In genomic region chr1:6802454-6802853, GRCh38 we compare ENCODE assay signal across 22 cellular contexts. TPM values are rescaled to one million over a fixed set of nuclear protein-coding genes. Genes with fewer than 3 reads are reported as not detected.
A peak's percentile ranks its signal among the peaks of the same experiment; 100 is the strongest.
DNase-seq lines count a peak whose midpoint lies in the region; ATAC-seq and TF ChIP-seq lines count a peak whose summit lies in the region.
"Had no signal": no experiment of that assay in that cellular context is flagged by ENCODE, and none has a peak within 500 bp of the region (broad histone marks: within the 10 kb centered on the region; RNA-seq: fewer than 3 reads in every experiment).

No MANE protein-coding gene starts in this region.

- H3K36me3 ChIP-seq in adrenal gland (replicated peaks in 1 of 2): no peaks in the 10 kb centered on the region
- no peaks in the 10 kb centered on the region for H3K36me3 ChIP-seq in right atrium auricular region
- no peaks in the 10 kb centered on the region for H3K36me3 ChIP-seq in subcutaneous abdominal adipose tissue (ENCODE audit: control insufficient read depth in 5 of 5, insufficient read depth in 5 of 5, low read length in 5 of 5)
- H3K36me3 ChIP-seq: brain microvascular endothelial cell had no signal

- H3K4me1 ChIP-seq in adrenal gland (replicated peaks in 1 of 2) (peaks cover 35 to 50% of the 10 kb centered on the region in 2 donors), right atrium auricular region (peaks cover 0 to 51% of the 10 kb centered on the region in 2 donors), subcutaneous abdominal adipose tissue (ENCODE audit: control insufficient read depth in 5 of 5, insufficient read depth in 5 of 5, low read length in 5 of 5) (peaks cover 0 to 26% (median 18%) of the 10 kb centered on the region in 5 donors)

- no peaks in the 10 kb centered on the region for H3K27me3 Mint-ChIP-seq in activated naive CD8-positive, alpha-beta T cell treated with anti-CD3 and anti-CD28 coated beads, Interleukin-2, amount 50 U/mL, for 24 hours
- H3K27me3 Mint-ChIP-seq in activated naive CD8-positive, alpha-beta T cell treated with anti-CD3 and anti-CD28 coated beads for 36 hours: no peaks in the 10 kb centered on the region
- H3K27me3 Mint-ChIP-seq: activated naive CD8-positive, alpha-beta T cell treated with anti-CD3 and anti-CD28 coated beads, Interleukin-2, amount 10 ng/mL, durations not matched to agents 7 days and 5 days; stimulated activated naive CD8-positive, alpha-beta T cell treated with anti-CD3 and anti-CD28 coated beads, Interleukin-15, Interleukin-2, amounts not matched to agents 100 ng/mL and 50 ng/mL, for 24 hours; type B pancreatic cell had no signal

- intact Hi-C loops in adrenal gland (cut with DNase I): no loop called here

- no peaks in the 10 kb centered on the region for H3K27me3 ChIP-seq in adrenal gland
- H3K27me3 ChIP-seq in right atrium auricular region: no peaks in the 10 kb centered on the region
- H3K27me3 ChIP-seq in subcutaneous abdominal adipose tissue (ENCODE audit: control insufficient read depth in 5 of 5, insufficient read depth in 4 of 5, low read length in 5 of 5): no peaks in the 10 kb centered on the region
- H3K27me3 ChIP-seq: brain microvascular endothelial cell had no signal

- H3K9ac ChIP-seq in subcutaneous abdominal adipose tissue (ENCODE audit: low read length in 5 of 5): no peak overlapping the region

- H3K27ac Mint-ChIP-seq in activated naive CD8-positive, alpha-beta T cell treated with anti-CD3 and anti-CD28 coated beads, Interleukin-2, amount 50 U/mL, for 24 hours: peak overlapping the region; percentile 52
- H3K27ac Mint-ChIP-seq in activated naive CD8-positive, alpha-beta T cell treated with anti-CD3 and anti-CD28 coated beads for 36 hours: no peak overlapping the region
- H3K27ac Mint-ChIP-seq: activated naive CD8-positive, alpha-beta T cell treated with anti-CD3 and anti-CD28 coated beads, Interleukin-2, amount 10 ng/mL, durations not matched to agents 7 days and 5 days; activated T-helper 2 cell treated with anti-CD3 and anti-CD28 coated beads, Interferon-gamma antibody, Interleukin-2, Interleukin-4, amounts not matched to agents 10 μg/mL and 5 μg/mL and 100 μg/mL, durations not matched to agents 14 hours and 24 hours and 36 hours; endodermal cell; stimulated activated naive CD8-positive, alpha-beta T cell treated with anti-CD3 and anti-CD28 coated beads, Interleukin-15, Interleukin-2, amounts not matched to agents 100 ng/mL and 50 ng/mL, for 24 hours; type B pancreatic cell had no signal

- peaks cover 41% of the 10 kb centered on the region for H3K4me1 Mint-ChIP-seq in activated naive CD8-positive, alpha-beta T cell treated with anti-CD3 and anti-CD28 coated beads, Interleukin-2, amount 50 U/mL, for 24 hours
- peaks cover 39% of the 10 kb centered on the region for H3K4me1 Mint-ChIP-seq in activated naive CD8-positive, alpha-beta T cell treated with anti-CD3 and anti-CD28 coated beads for 36 hours

- TF ChIP-seq POLR2A in adrenal gland (IDR thresholded peaks at IDR 0.05): no peak

- H3K9me3 Mint-ChIP-seq in activated naive CD8-positive, alpha-beta T cell treated with anti-CD3 and anti-CD28 coated beads, Interleukin-2, amount 50 U/mL, for 24 hours: no peaks in the 10 kb centered on the region
- no peaks in the 10 kb centered on the region for H3K9me3 Mint-ChIP-seq in activated naive CD8-positive, alpha-beta T cell treated with anti-CD3 and anti-CD28 coated beads for 36 hours
- H3K9me3 Mint-ChIP-seq: activated naive CD8-positive, alpha-beta T cell treated with anti-CD3 and anti-CD28 coated beads, Interleukin-2, amount 10 ng/mL, durations not matched to agents 7 days and 5 days; activated T-helper 2 cell treated with anti-CD3 and anti-CD28 coated beads, Interferon-gamma antibody, Interleukin-2, Interleukin-4, amounts not matched to agents 10 μg/mL and 5 μg/mL and 100 μg/mL, durations not matched to agents 14 hours and 24 hours and 36 hours; endodermal cell; stimulated activated naive CD8-positive, alpha-beta T cell treated with anti-CD3 and anti-CD28 coated beads, Interleukin-15, Interleukin-2, amounts not matched to agents 100 ng/mL and 50 ng/mL, for 24 hours; type B pancreatic cell had no signal

- H3K4me3 ChIP-seq in adrenal gland: no peak overlapping the region
- H3K4me3 ChIP-seq in right atrium auricular region: no peak overlapping the region
- H3K4me3 ChIP-seq in subcutaneous abdominal adipose tissue (ENCODE audit: low read depth in 1 of 5, low read length in 5 of 5): no peak overlapping the region
- H3K4me3 ChIP-seq: smooth muscle cell had no signal

- WGBS in adrenal gland, 4 donors: 80 to 100% (median 89%) methylated on average over 2 of the region's 2 CpGs

- no peak for DNase-seq in activated naive CD8-positive, alpha-beta T cell treated with anti-CD3 and anti-CD28 coated beads, Interleukin-2, amount 50 U/mL, for 24 hours
- DNase-seq in activated naive CD8-positive, alpha-beta T cell treated with anti-CD3 and anti-CD28 coated beads for 36 hours: no peak
- DNase-seq in adrenal gland (no peak), right atrium auricular region (ENCODE audit: low spot score) (no peak), DMS53 treated with DMSO at 0.1 percent for 48 hours (lab: John Stamatoyannopoulos, UW; ENCODE audit: unreplicated experiment) (no peak), LoVo (ENCODE audit: low spot score) (no peak)
- no peak for DNase-seq in stimulated activated CD4-positive, alpha-beta T cell treated with anti-CD3 and anti-CD28 coated beads, Interleukin-2, amount 100 ng/mL, for 24 hours
- DNase-seq: activated CD4-positive, alpha-beta T cell treated with anti-CD3 and anti-CD28 coated beads for 48 hours; activated naive CD8-positive, alpha-beta T cell treated with anti-CD3 and anti-CD28 coated beads, Interleukin-2, amount 10 ng/mL, durations not matched to agents 7 days and 5 days; cortex of kidney; endodermal cell; NCI-H1105; NCI-H446; SIG-M5; stimulated activated CD4-positive, alpha-beta T cell treated with anti-CD3 and anti-CD28 coated beads, Interleukin-4, amount 100 ng/mL, for 4 hours had no signal

- H3K36me3 Mint-ChIP-seq in activated naive CD8-positive, alpha-beta T cell treated with anti-CD3 and anti-CD28 coated beads, Interleukin-2, amount 50 U/mL, for 24 hours (ENCODE audit: low read depth): peaks cover 2% of the 10 kb centered on the region
- peaks cover 4% of the 10 kb centered on the region for H3K36me3 Mint-ChIP-seq in activated naive CD8-positive, alpha-beta T cell treated with anti-CD3 and anti-CD28 coated beads for 36 hours

- no peak for ATAC-seq in activated naive CD8-positive, alpha-beta T cell treated with anti-CD3 and anti-CD28 coated beads, Interleukin-2, amount 50 U/mL, for 24 hours

- H3K27ac ChIP-seq in adrenal gland: peak overlapping the region in 4 of 5 donors; percentile 7 to 75 (median 68)
- peak overlapping the region; percentile 66 to 82 for H3K27ac ChIP-seq in right atrium auricular region
- peak overlapping the region; percentile 25 for H3K27ac ChIP-seq in subcutaneous abdominal adipose tissue (ENCODE audit: low read depth, low read length)
- H3K27ac ChIP-seq: brain microvascular endothelial cell, C4-2B had no signal

- H3K9me3 ChIP-seq in adrenal gland (replicated peaks in 1 of 3) (no peaks in the 10 kb centered on the region), right atrium auricular region (no peaks in the 10 kb centered on the region), subcutaneous abdominal adipose tissue (ENCODE audit: control insufficient read depth in 5 of 5, low read length in 5 of 5) (no peaks in the 10 kb centered on the region)

- TF ChIP-seq CTCF in adrenal gland (IDR thresholded peaks at IDR 0.05): no peak
- TF ChIP-seq CTCF in right atrium auricular region (IDR thresholded peaks at IDR 0.05): no peak

- no peak overlapping the region for H3K4me3 Mint-ChIP-seq in activated naive CD8-positive, alpha-beta T cell treated with anti-CD3 and anti-CD28 coated beads, Interleukin-2, amount 50 U/mL, for 24 hours
- no peak overlapping the region for H3K4me3 Mint-ChIP-seq in activated naive CD8-positive, alpha-beta T cell treated with anti-CD3 and anti-CD28 coated beads for 36 hours
- H3K4me3 Mint-ChIP-seq: activated naive CD8-positive, alpha-beta T cell treated with anti-CD3 and anti-CD28 coated beads, Interleukin-2, amount 10 ng/mL, durations not matched to agents 7 days and 5 days; endodermal cell; stimulated activated naive CD8-positive, alpha-beta T cell treated with anti-CD3 and anti-CD28 coated beads, Interleukin-15, Interleukin-2, amounts not matched to agents 100 ng/mL and 50 ng/mL, for 24 hours; type B pancreatic cell had no signal

RNA-seq across cellular contexts. Expression of gene CAMTA1, which starts 17.2 kb away (rescaled TPM):
- total RNA-seq in activated naive CD8-positive, alpha-beta T cell treated with anti-CD3 and anti-CD28 coated beads for 36 hours: 10 to 100 TPM; 70.4 to 71.4 TPM
- total RNA-seq in adrenal gland (100 to 1,000 TPM in 2 of 8 donors, 10 to 100 TPM in 6; 62.9 to 129 (median 77.4) TPM), right atrium auricular region (100 to 1,000 TPM; 132 to 190 TPM)
- polyA plus RNA-seq in adrenal gland: 100 to 1,000 TPM; 114 to 141 (median 131) TPM
